In genomic region chr9:115162946-115163345, GRCh38 we compare ENCODE assay signal across 27 cellular contexts. TPM values are rescaled to one million over a fixed set of nuclear protein-coding genes. Genes with fewer than 3 reads are reported as not detected.
"Had no signal": no experiment of that assay in that cellular context is flagged by ENCODE, and none has a peak within 500 bp of the region (broad histone marks: within the 10 kb centered on the region; RNA-seq: fewer than 3 reads in every experiment).

No MANE protein-coding gene starts in this region.

- H3K27me3 ChIP-seq: breast epithelium, esophagus muscularis mucosa, neural progenitor cell, uterus had no signal

- ATAC-seq: activated CD4-positive, alpha-beta T cell treated with anti-CD3 and anti-CD28 coated beads for 36 hours; left cardiac atrium; natural killer cell; right cardiac atrium had no signal

- H3K9ac ChIP-seq: neural progenitor cell had no signal

- H3K27ac ChIP-seq: breast epithelium, esophagus muscularis mucosa, neural progenitor cell, thoracic aorta, uterus had no signal

- H3K36me3 ChIP-seq: breast epithelium, esophagus muscularis mucosa, neural progenitor cell, thoracic aorta, uterus had no signal

- H3K9me3 ChIP-seq: breast epithelium, esophagus muscularis mucosa, thoracic aorta, uterus had no signal

- H2AFZ ChIP-seq: neural progenitor cell had no signal

- DNase-seq: activated CD4-positive, alpha-beta T cell treated with anti-CD3 and anti-CD28 coated beads for 36 hours; activated CD4-positive, alpha-beta T cell treated with anti-CD3 and anti-CD28 coated beads, Interleukin-2, amount 50 U/mL, for 4 hours; activated CD4-positive, CD25-positive, alpha-beta regulatory T cell; activated CD8-positive, alpha-beta memory T cell treated with anti-CD3 and anti-CD28 coated beads for 24 hours; activated effector memory CD4-positive, alpha-beta T cell treated with anti-CD3 and anti-CD28 coated beads, Interleukin-2, amount 50 U/mL, for 16 hours; activated naive CD4-positive, alpha-beta T cell treated with anti-CD3 and anti-CD28 coated beads, Interleukin-2, amount 10 ng/mL, durations not matched to agents 7 days and 5 days; activated naive CD8-positive, alpha-beta T cell treated with anti-CD3 and anti-CD28 coated beads, Interleukin-2, amount 10 ng/mL, durations not matched to agents 7 days and 5 days; activated T-cell treated with anti-CD3 and anti-CD28 coated beads, Interleukin-2, amount 50 U/mL, for 1 hour; amniotic stem cell; central memory CD4-positive, alpha-beta T cell; head of caudate nucleus; hippocampal formation; left cardiac atrium; mammary epithelial cell; midbrain; natural killer cell; occipital lobe; right cardiac atrium; stimulated activated CD4-positive, alpha-beta T cell treated with anti-CD3 and anti-CD28 coated beads, Interleukin-2, amount 100 ng/mL, for 48 hours; stimulated activated naive CD4-positive, alpha-beta T cell treated with Interleukin-2 at 50 U/mL for 16 hours; T-helper 1 cell; trophoblast cell; uterus had no signal

- H3K4me2 ChIP-seq: neural progenitor cell had no signal

- H3K4me1 ChIP-seq: breast epithelium, neural progenitor cell, uterus had no signal

- H3K4me3 ChIP-seq: breast epithelium, esophagus muscularis mucosa, neural progenitor cell, thoracic aorta, uterus had no signal

RNA-seq across cellular contexts. Expression of gene TNC, which starts 45.0 kb away (rescaled TPM):
- total RNA-seq: natural killer cell had no signal
